In the genomic region with DNA sequence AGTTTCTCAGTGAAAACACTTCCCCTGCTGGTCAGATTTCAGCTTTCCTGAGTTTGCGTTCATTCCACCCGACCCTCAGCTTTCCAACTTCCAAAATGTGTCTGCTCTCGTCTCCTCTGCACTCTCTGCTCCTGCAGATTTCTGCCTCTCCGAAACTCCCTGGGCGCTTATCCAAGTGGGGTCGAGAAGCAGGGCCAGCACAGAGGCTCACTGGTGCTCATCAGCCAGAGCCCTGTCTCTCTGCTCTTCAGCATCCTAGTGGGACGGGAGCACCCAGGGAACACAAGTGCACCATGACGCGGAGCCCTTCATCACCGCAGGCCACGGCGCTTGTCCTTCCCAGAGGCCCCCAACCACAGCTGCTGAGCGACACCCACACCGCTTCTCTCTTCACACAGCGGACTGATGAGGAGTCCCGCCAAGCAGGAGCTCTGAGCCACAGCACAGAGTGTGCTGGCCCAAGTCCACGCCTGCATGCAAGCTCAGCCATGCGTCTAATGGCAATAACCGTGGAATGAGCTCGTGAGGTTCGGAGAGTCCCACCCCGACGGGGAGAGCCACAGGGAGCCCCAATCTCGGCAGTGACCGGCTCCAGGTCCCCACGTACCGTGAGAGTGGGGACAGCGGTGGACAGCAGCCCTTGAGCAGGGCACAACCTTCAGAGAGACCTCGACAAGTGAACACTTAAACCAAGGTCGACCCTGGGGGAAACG, we compare ENCODE assay signal across 15 cellular contexts. TPM values are rescaled to one million over a fixed set of nuclear protein-coding genes. Genes with fewer than 3 reads are reported as not detected.
DNase-seq lines count a peak whose midpoint lies in the region; ATAC-seq and TF ChIP-seq lines count a peak whose summit lies in the region.
"Had no signal": no experiment of that assay in that cellular context is flagged by ENCODE, and none has a peak within 500 bp of the region (broad histone marks: within the 10 kb centered on the region; RNA-seq: fewer than 3 reads in every experiment).

No MANE protein-coding gene starts in this region.

- DNase-seq in RWPE2 (ENCODE audit: low spot score) (peak; percentile 51), left lung (peak in 1 of 2 donors; percentile 59), MG63 (no peak)
- DNase-seq in central memory CD8-positive, alpha-beta T cell (ENCODE audit: low spot score in 2 of 2) = no peak
- no peak for DNase-seq in stimulated activated effector memory CD8-positive, alpha-beta T cell treated with anti-CD3 and anti-CD28 coated beads, Interleukin-12 subunit alpha, Interleukin-12 subunit beta, amount 100 ng/mL, for 72 hours (ENCODE audit: low spot score in 2 of 2)
- no peak for DNase-seq in activated CD4-positive, alpha-beta memory T cell treated with anti-CD3 and anti-CD28 coated beads for 36 hours
- DNase-seq: activated CD4-positive, alpha-beta T cell treated with anti-CD3 and anti-CD28 coated beads, Interleukin-2, amount 50 U/mL, for 1 hour; activated naive CD8-positive, alpha-beta T cell treated with anti-CD3 and anti-CD28 coated beads for 36 hours; DMS 273 treated with DMSO at 0.1 percent for 48 hours; effector memory CD4-positive, alpha-beta T cell; NCI-H2029 treated with DMSO at 0.1 percent for 48 hours; stimulated activated CD4-positive, alpha-beta T cell treated with anti-CD3 and anti-CD28 coated beads, Interleukin-2, amount 100 ng/mL, for 48 hours had no signal

- H3K27me3 ChIP-seq in RWPE2 (ENCODE audit: insufficient read depth, poor library complexity, severe bottlenecking) = no peaks in the 10 kb centered on the region
- H3K27me3 ChIP-seq in left lung = no peaks in the 10 kb centered on the region
- H3K27me3 ChIP-seq in MG63 = no peaks in the 10 kb centered on the region
- H3K27me3 ChIP-seq: cardiac muscle cell had no signal

- no peak overlapping the region for H3K4me3 Mint-ChIP-seq in central memory CD8-positive, alpha-beta T cell
- no peak overlapping the region for H3K4me3 Mint-ChIP-seq in stimulated activated effector memory CD8-positive, alpha-beta T cell treated with anti-CD3 and anti-CD28 coated beads, Interleukin-12 subunit alpha, Interleukin-12 subunit beta, amount 100 ng/mL, for 72 hours
- H3K4me3 Mint-ChIP-seq in activated CD4-positive, alpha-beta memory T cell treated with anti-CD3 and anti-CD28 coated beads for 36 hours = no peak overlapping the region
- H3K4me3 Mint-ChIP-seq: activated naive CD8-positive, alpha-beta T cell treated with anti-CD3 and anti-CD28 coated beads for 36 hours had no signal

- H3K4me1 ChIP-seq in RWPE2 (ENCODE audit: insufficient read depth, poor library complexity, severe bottlenecking) (no peaks in the 10 kb centered on the region), left lung (peaks cover 6 to 40% of the 10 kb centered on the region in 2 donors)

- H3K27me3 Mint-ChIP-seq in central memory CD8-positive, alpha-beta T cell = no peaks in the 10 kb centered on the region
- H3K27me3 Mint-ChIP-seq in activated CD4-positive, alpha-beta memory T cell treated with anti-CD3 and anti-CD28 coated beads for 36 hours = no peaks in the 10 kb centered on the region
- H3K27me3 Mint-ChIP-seq: activated naive CD8-positive, alpha-beta T cell treated with anti-CD3 and anti-CD28 coated beads for 36 hours; naive thymus-derived CD4-positive, alpha-beta T cell had no signal

- peaks cover 67% of the 10 kb centered on the region for H3K4me1 Mint-ChIP-seq in central memory CD8-positive, alpha-beta T cell
- peaks cover 73% of the 10 kb centered on the region for H3K4me1 Mint-ChIP-seq in stimulated activated effector memory CD8-positive, alpha-beta T cell treated with anti-CD3 and anti-CD28 coated beads, Interleukin-12 subunit alpha, Interleukin-12 subunit beta, amount 100 ng/mL, for 72 hours
- H3K4me1 Mint-ChIP-seq in activated CD4-positive, alpha-beta memory T cell treated with anti-CD3 and anti-CD28 coated beads for 36 hours (ENCODE audit: low read depth) = peaks cover 61% of the 10 kb centered on the region

- H3K9me3 ChIP-seq in RWPE2 (ENCODE audit: severe bottlenecking) (no peaks in the 10 kb centered on the region), left lung (no peaks in the 10 kb centered on the region), MG63 (no peaks in the 10 kb centered on the region)

- H3K9me3 Mint-ChIP-seq in central memory CD8-positive, alpha-beta T cell = no peaks in the 10 kb centered on the region
- no peaks in the 10 kb centered on the region for H3K9me3 Mint-ChIP-seq in stimulated activated effector memory CD8-positive, alpha-beta T cell treated with anti-CD3 and anti-CD28 coated beads, Interleukin-12 subunit alpha, Interleukin-12 subunit beta, amount 100 ng/mL, for 72 hours
- H3K9me3 Mint-ChIP-seq in activated CD4-positive, alpha-beta memory T cell treated with anti-CD3 and anti-CD28 coated beads for 36 hours = no peaks in the 10 kb centered on the region
- H3K9me3 Mint-ChIP-seq: activated naive CD8-positive, alpha-beta T cell treated with anti-CD3 and anti-CD28 coated beads for 36 hours; naive thymus-derived CD4-positive, alpha-beta T cell had no signal

- CTCF ChIA-PET in activated CD4-positive, alpha-beta memory T cell treated with anti-CD3 and anti-CD28 coated beads for 36 hours (lab: Charles Lee) = interaction anchor here (0.6 to 3.5 kb wide), 16 partner anchors 8 to 666 kb away, joined by 3 to 20 read pairs (median 4); a partner anchor contains a TSS

- TF ChIP-seq CTCF in RWPE2 (IDR thresholded peaks at IDR 0.05; ENCODE audit: poor library complexity, severe bottlenecking) (no peak), left lung (IDR thresholded peaks at IDR 0.05) (no peak)

- POLR2A ChIA-PET in activated CD4-positive, alpha-beta memory T cell treated with anti-CD3 and anti-CD28 coated beads for 36 hours (lab: Charles Lee) = no interaction called here

- peaks cover 5% of the 10 kb centered on the region for H3K36me3 Mint-ChIP-seq in central memory CD8-positive, alpha-beta T cell (ENCODE audit: insufficient read depth)
- no peaks in the 10 kb centered on the region for H3K36me3 Mint-ChIP-seq in stimulated activated effector memory CD8-positive, alpha-beta T cell treated with anti-CD3 and anti-CD28 coated beads, Interleukin-12 subunit alpha, Interleukin-12 subunit beta, amount 100 ng/mL, for 72 hours
- H3K36me3 Mint-ChIP-seq in activated CD4-positive, alpha-beta memory T cell treated with anti-CD3 and anti-CD28 coated beads for 36 hours = peaks cover 1% of the 10 kb centered on the region
- H3K36me3 Mint-ChIP-seq: activated naive CD8-positive, alpha-beta T cell treated with anti-CD3 and anti-CD28 coated beads for 36 hours had no signal

- H3K36me3 ChIP-seq in RWPE2 (ENCODE audit: low read depth) (no peaks in the 10 kb centered on the region), left lung (no peaks in the 10 kb centered on the region), MG63 (no peaks in the 10 kb centered on the region)
- H3K36me3 ChIP-seq: cardiac muscle cell had no signal

- intact Hi-C loops in left lung (cut with DNase I) = loop anchor here in 1 of 2 donors (5.0 to 10.0 kb wide), 2 partner anchors 220 to 312 kb away; no protein-coding TSS in a partner anchor
- intact Hi-C loops in activated CD4-positive, alpha-beta memory T cell treated with anti-CD3 and anti-CD28 coated beads for 36 hours (cut with micrococcal nuclease) = loop anchor here (2.0 kb wide), 1 partner anchor 312 kb away; no protein-coding TSS in a partner anchor

- H3K4me3 ChIP-seq in RWPE2 (ENCODE audit: severe bottlenecking) (no peak overlapping the region), left lung (no peak overlapping the region), MG63 (no peak overlapping the region)
- H3K4me3 ChIP-seq: cardiac muscle cell had no signal

- H3K27ac ChIP-seq in RWPE2 (ENCODE audit: poor library complexity, severe bottlenecking) (no peak overlapping the region), left lung (no peak overlapping the region)
- H3K27ac ChIP-seq: cardiac muscle cell had no signal

- no peak for ATAC-seq in RWPE2 (ENCODE audit: low read depth)
- ATAC-seq in central memory CD8-positive, alpha-beta T cell (replicated peaks; ENCODE audit: extremely low read depth, poor library complexity, severe bottlenecking) = no peak
- ATAC-seq in left lung = peak; percentile 6
- ATAC-seq in stimulated activated effector memory CD8-positive, alpha-beta T cell treated with anti-CD3 and anti-CD28 coated beads, Interleukin-12 subunit alpha, Interleukin-12 subunit beta, amount 100 ng/mL, for 72 hours = no peak
- no peak for ATAC-seq in HG03469 (IDR thresholded peaks at IDR 0.05; ENCODE audit: unreplicated experiment)

- peak overlapping the region; percentile 73 for H3K27ac Mint-ChIP-seq in central memory CD8-positive, alpha-beta T cell (ENCODE audit: low read depth)
- H3K27ac Mint-ChIP-seq in stimulated activated effector memory CD8-positive, alpha-beta T cell treated with anti-CD3 and anti-CD28 coated beads, Interleukin-12 subunit alpha, Interleukin-12 subunit beta, amount 100 ng/mL, for 72 hours = peak overlapping the region; percentile 92
- no peak overlapping the region for H3K27ac Mint-ChIP-seq in activated CD4-positive, alpha-beta memory T cell treated with anti-CD3 and anti-CD28 coated beads for 36 hours
- H3K27ac Mint-ChIP-seq: activated naive CD8-positive, alpha-beta T cell treated with anti-CD3 and anti-CD28 coated beads for 36 hours had no signal

RNA-seq across cellular contexts. Expression of a gene that starts 27.9 kb away (rescaled TPM):
- 10 to 100 TPM; 38.6 to 41.3 TPM for total RNA-seq in left lung
- 10 to 100 TPM; 15.9 to 17.9 TPM for total RNA-seq in activated CD4-positive, alpha-beta memory T cell treated with anti-CD3 and anti-CD28 coated beads for 36 hours
- total RNA-seq in MG63 (2014; rRNA removed; shearing (Covaris generic); ENCODE audit: low replicate concordance) = 25.4 and 34.2 TPM in 2 replicates

RNA-seq across cellular contexts. Expression of a gene that starts 57.6 kb away (rescaled TPM):
- 10 to 100 TPM in 1 of 2 donors, 1 to 10 TPM in 1; 9.9 to 21.8 TPM for total RNA-seq in left lung
- total RNA-seq in activated CD4-positive, alpha-beta memory T cell treated with anti-CD3 and anti-CD28 coated beads for 36 hours = 1 to 10 TPM; 1.6 to 2.4 TPM
- 1.1 and 4.5 TPM in 2 replicates for total RNA-seq in MG63 (2014; rRNA removed; shearing (Covaris generic); ENCODE audit: low replicate concordance)
